27 cellular contexts compared by ENCODE assay signal in genomic region chr5:54872810-54873209, GRCh38.
"Had no signal": no experiment of that assay in that cellular context is flagged by ENCODE, and none has a peak within 500 bp of the region (broad histone marks: within the 10 kb centered on the region; RNA-seq: fewer than 3 reads in every experiment).

No MANE protein-coding gene starts in this region.

- H3K27ac Mint-ChIP-seq: naive thymus-derived CD8-positive, alpha-beta T cell; nephron; stimulated activated effector memory CD8-positive, alpha-beta T cell treated with anti-CD3 and anti-CD28 coated beads, Interleukin-12 subunit alpha, Interleukin-12 subunit beta, amount 100 ng/mL, for 72 hours had no signal

- H3K9me3 Mint-ChIP-seq: naive thymus-derived CD8-positive, alpha-beta T cell; nephron; neural crest cell; stimulated activated effector memory CD8-positive, alpha-beta T cell treated with anti-CD3 and anti-CD28 coated beads, Interleukin-12 subunit alpha, Interleukin-12 subunit beta, amount 100 ng/mL, for 72 hours had no signal

- H3K4me3 ChIP-seq: left lung, lower lobe of right lung, mucosa of descending colon, pancreas, right atrium auricular region, right lobe of liver, smooth muscle cell, suprapubic skin, thoracic aorta, tibial artery, uterus had no signal

- H3K36me3 Mint-ChIP-seq: naive thymus-derived CD8-positive, alpha-beta T cell had no signal

- H3K4me1 ChIP-seq: right atrium auricular region, right lobe of liver, uterus had no signal

- H3K27ac ChIP-seq: left lung, lower lobe of right lung, right atrium auricular region, right lobe of liver, suprapubic skin, thoracic aorta, tibial artery, uterus had no signal

- H3K4me3 Mint-ChIP-seq: naive thymus-derived CD8-positive, alpha-beta T cell; nephron; neural crest cell; stimulated activated effector memory CD8-positive, alpha-beta T cell treated with anti-CD3 and anti-CD28 coated beads, Interleukin-12 subunit alpha, Interleukin-12 subunit beta, amount 100 ng/mL, for 72 hours had no signal

- H3K4me2 ChIP-seq: smooth muscle cell had no signal

- FAIRE-seq: islet of Langerhans, kidney, pancreas had no signal

- H3K36me3 ChIP-seq: left lung, lower lobe of right lung, pancreas, right atrium auricular region, right lobe of liver, suprapubic skin, thoracic aorta, tibial artery, uterus had no signal

- H3K9me3 ChIP-seq: left lung, lower lobe of right lung, mucosa of descending colon, pancreas, right atrium auricular region, right lobe of liver, suprapubic skin, thoracic aorta, tibial artery, uterus had no signal

- DNase-seq: head of caudate nucleus; hippocampal formation; kidney; left colon; left lung; lower lobe of right lung; mammary epithelial cell; mesenchymal stem cell; midbrain; mucosa of descending colon; naive thymus-derived CD8-positive, alpha-beta T cell; nucleus accumbens; pancreas; right lobe of liver; stimulated activated CD4-positive, alpha-beta T cell treated with anti-CD3 and anti-CD28 coated beads, Interleukin-4, amount 100 ng/mL, for 24 hours; stimulated activated naive CD8-positive, alpha-beta T cell treated with anti-CD3 and anti-CD28 coated beads, Interleukin-15, Interleukin-2, amounts not matched to agents 100 U/mL and 50 U/mL, for 24 hours; tibial artery; trophoblast cell; uterus had no signal

- H3K27me3 ChIP-seq: left lung, pancreas, right atrium auricular region, right lobe of liver, suprapubic skin, tibial artery, uterus had no signal

- H3K4me1 Mint-ChIP-seq: neural crest cell had no signal

- ATAC-seq: left colon; left lung; lower lobe of right lung; mucosa of descending colon; naive thymus-derived CD8-positive, alpha-beta T cell; pancreas; right lobe of liver; stimulated activated effector memory CD8-positive, alpha-beta T cell treated with anti-CD3 and anti-CD28 coated beads, Interleukin-12 subunit alpha, Interleukin-12 subunit beta, amount 100 ng/mL, for 72 hours; stimulated activated naive CD8-positive, alpha-beta T cell treated with anti-CD3 and anti-CD28 coated beads, Interleukin-15, Interleukin-2, amounts not matched to agents 100 U/mL and 50 U/mL, for 24 hours had no signal
